2 cellular contexts compared by ENCODE assay signal in genomic region chr2:101145406-101145805, GRCh38.
A peak's percentile ranks its signal among the peaks of the same experiment; 100 is the strongest.
TF ChIP-seq lines count a peak whose summit lies in the region.

No MANE protein-coding gene starts in this region.

TF ChIP-seq in HCT116, 20 proteins besides CTCF, POLR2A, EP300 and RAD21 (continued from another document):
- no peak for TF ChIP-seq REST (IDR thresholded peaks at IDR 0.05; ENCODE audit: low read depth)
- TF ChIP-seq POLR2AphosphoS5 (IDR thresholded peaks at IDR 0.05; ENCODE audit: low read depth, low read length), result no peak
- TF ChIP-seq TCF7L2 (IDR thresholded peaks at IDR 0.05; ENCODE audit: borderline replicate concordance, extremely low read depth, insufficient read depth, insufficient read length), result no peak
- no peak for TF ChIP-seq ATF3 (IDR thresholded peaks at IDR 0.05)
- TF ChIP-seq ZBTB33 (IDR thresholded peaks at IDR 0.05; ENCODE audit: extremely low read depth, insufficient replicate concordance, low read length), result no peak
- TF ChIP-seq EZH2 (IDR thresholded peaks at IDR 0.05), result no peak
- TF ChIP-seq ZNF274 (IDR thresholded peaks at IDR 0.05; ENCODE audit: low read depth, low read length), result no peak
- TF ChIP-seq ELF1 (IDR thresholded peaks at IDR 0.05; ENCODE audit: borderline replicate concordance, low read depth), result no peak
- peak; percentile 82; the same call in 1 of the 2 replicates for TF ChIP-seq CBX3 (IDR thresholded peaks at IDR 0.05; ENCODE audit: low read depth)
- TF ChIP-seq YY1 (IDR thresholded peaks at IDR 0.05; ENCODE audit: extremely low read depth, insufficient replicate concordance, low read depth, low read length), result no peak
- TF ChIP-seq FOSL1 (IDR thresholded peaks at IDR 0.05; ENCODE audit: low read depth), result peak; percentile 35; the same call in 1 of the 2 replicates
- TF ChIP-seq JUND (IDR thresholded peaks at IDR 0.05), result peak; percentile 63
- peak; percentile 58; the same call in 1 of the 2 replicates for TF ChIP-seq CEBPB (IDR thresholded peaks at IDR 0.05; ENCODE audit: low read depth)
- no peak for TF ChIP-seq ZFX (IDR thresholded peaks at IDR 0.05)
- no peak for TF ChIP-seq SIN3A (IDR thresholded peaks at IDR 0.05; ENCODE audit: low read depth)
- TF ChIP-seq EGR1 (IDR thresholded peaks at IDR 0.05; ENCODE audit: low read depth), result no peak
- TF ChIP-seq EZH2phosphoT487 (IDR thresholded peaks at IDR 0.05; ENCODE audit: borderline replicate concordance), result no peak
- peak; percentile 54 for TF ChIP-seq SP1 (IDR thresholded peaks at IDR 0.05; ENCODE audit: low read depth)
- TF ChIP-seq MAX (IDR thresholded peaks at IDR 0.05), result peak; percentile 50; the same call in 1 of the 2 replicates

TF ChIP-seq in WTC11, 78 proteins besides CTCF, POLR2A, EP300 and RAD21 (continued from another document):
- TF ChIP-seq ZNF532 (CRISPR knock-in tag; IDR thresholded peaks at IDR 0.05; ENCODE audit: borderline replicate concordance) (no peak), NFYB (CRISPR knock-in tag; conservative IDR thresholded peaks at IDR 0.05; ENCODE audit: low read depth) (no peak), TEAD4 (CRISPR knock-in tag; IDR thresholded peaks at IDR 0.05) (no peak), CDX4 (CRISPR knock-in tag; IDR thresholded peaks at IDR 0.05; ENCODE audit: borderline replicate concordance) (no peak), ZNF396 (CRISPR knock-in tag; IDR thresholded peaks at IDR 0.05; ENCODE audit: borderline replicate concordance) (no peak), E2F1 (CRISPR knock-in tag; IDR thresholded peaks at IDR 0.05) (no peak), TCF7 (CRISPR knock-in tag; IDR thresholded peaks at IDR 0.05; ENCODE audit: low read depth) (no peak), ZNF121 (CRISPR knock-in tag; IDR thresholded peaks at IDR 0.05) (no peak)
